8 cellular contexts compared by ENCODE assay signal in the genomic region with DNA sequence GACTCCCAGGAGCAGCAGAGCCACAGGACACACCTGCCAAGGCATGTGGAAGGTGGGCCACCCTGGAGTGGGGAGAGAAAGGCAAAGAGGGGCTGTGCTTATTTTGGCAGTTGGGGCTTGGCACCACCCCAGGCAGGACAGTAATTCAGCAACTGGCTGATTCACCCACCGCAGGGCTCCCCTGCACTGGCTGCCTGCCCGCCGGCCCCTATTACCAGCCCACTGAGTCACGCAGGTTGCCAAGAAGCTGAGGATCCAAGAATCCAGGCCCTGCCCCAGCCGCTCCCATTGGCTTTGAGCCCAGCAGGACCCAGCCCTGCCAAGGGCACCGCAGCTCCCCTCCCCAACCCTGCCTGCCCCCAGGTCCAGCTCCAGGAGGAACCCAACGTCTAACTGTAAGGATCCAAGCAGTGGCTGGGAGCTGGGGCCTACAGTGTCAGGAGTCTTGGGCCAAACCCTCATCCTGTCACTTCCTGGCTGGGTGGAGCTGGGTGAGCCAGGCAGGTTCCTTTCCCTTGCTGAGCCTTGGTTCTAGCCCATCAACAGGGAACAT. TPM values are rescaled to one million over a fixed set of nuclear protein-coding genes. Genes with fewer than 3 reads are reported as not detected.
DNase-seq lines count a peak whose midpoint lies in the region; ATAC-seq and TF ChIP-seq lines count a peak whose summit lies in the region.

No MANE protein-coding gene starts in this region.

- H3K9me2 ChIP-seq in PC-3 (replicated peaks; ENCODE audit: low read length) = no peaks in the 10 kb centered on the region

- peaks cover 42% of the 10 kb centered on the region for H3K79me2 ChIP-seq in PC-3 (ENCODE audit: low read length)

- H3K27me3 ChIP-seq in Caco-2 (replicated peaks; ENCODE audit: control insufficient read depth, insufficient read depth, low read length) (no peaks in the 10 kb centered on the region), PC-3 (ENCODE audit: low read length) (no peaks in the 10 kb centered on the region), heart right ventricle (no peaks in the 10 kb centered on the region), skeletal muscle tissue (ENCODE audit: control insufficient read depth in 3 of 3, insufficient read depth in 3 of 3, low read length in 3 of 3) (no peaks in the 10 kb centered on the region)

- peaks cover 12% of the 10 kb centered on the region; the same call in 1 of the 2 replicates for H3K4me1 ChIP-seq in Caco-2
- H3K4me1 ChIP-seq in PC-3 (ENCODE audit: insufficient read depth, low read length) = peaks cover 31% of the 10 kb centered on the region
- peaks cover 39 to 82% (median 62%) of the 10 kb centered on the region in 9 donors for H3K4me1 ChIP-seq in heart right ventricle
- peaks cover 66 to 81% (median 71%) of the 10 kb centered on the region in 3 donors for H3K4me1 ChIP-seq in skeletal muscle tissue (ENCODE audit: control insufficient read depth in 3 of 3, insufficient read depth in 3 of 3, low read length in 3 of 3)

- no peaks in the 10 kb centered on the region; the same call in 1 of the 2 replicates for H4K20me1 ChIP-seq in PC-3 (ENCODE audit: low read length)

- no peaks in the 10 kb centered on the region for H3F3A ChIP-seq in PC-3 (ENCODE audit: low read length, unreplicated experiment)

- H3K9me3 Mint-ChIP-seq in Caco-2 (ENCODE audit: unreplicated experiment) = no peaks in the 10 kb centered on the region
- H3K9me3 Mint-ChIP-seq in activated naive CD8-positive, alpha-beta T cell treated with anti-CD3 and anti-CD28 coated beads, Interleukin-2, amount 50 U/mL, for 24 hours = no peaks in the 10 kb centered on the region

- H3K4me3 ChIP-seq in Caco-2 (ENCODE audit: low read depth, low read length) (no peak overlapping the region), PC-3 (ENCODE audit: low read length) (peak overlapping the region; percentile 39; the same call in 1 of the 2 replicates), heart right ventricle (no peak overlapping the region), skeletal muscle tissue (ENCODE audit: low read length in 3 of 3) (no peak overlapping the region)

- H3K36me3 ChIP-seq in Caco-2 (ENCODE audit: control insufficient read depth, insufficient read depth, low read length) (no peaks in the 10 kb centered on the region; the same call in 1 of the 2 replicates), PC-3 (ENCODE audit: low read depth, low read length) (no peaks in the 10 kb centered on the region), heart right ventricle (no peaks in the 10 kb centered on the region), skeletal muscle tissue (ENCODE audit: control insufficient read depth in 3 of 3, insufficient read depth in 3 of 3, low read length in 3 of 3) (peaks cover 0 to 3% (median 0%) of the 10 kb centered on the region in 3 donors)

- ATAC-seq in PC-3 (peak; percentile 78), heart right ventricle (peak in 7 of 8 donors; percentile 2 to 55 (median 22)), GM21390 (IDR thresholded peaks at IDR 0.05; ENCODE audit: unreplicated experiment) (no peak)
- peak; percentile 60 for ATAC-seq in activated naive CD8-positive, alpha-beta T cell treated with anti-CD3 and anti-CD28 coated beads, Interleukin-2, amount 50 U/mL, for 24 hours

- H3K9ac ChIP-seq in PC-3 (ENCODE audit: low read length) = peak overlapping the region; percentile 74
- peak overlapping the region; percentile 77 to 85 (median 82) for H3K9ac ChIP-seq in skeletal muscle tissue (ENCODE audit: low read depth in 1 of 3, low read length in 3 of 3)

- H3K4me3 Mint-ChIP-seq in Caco-2 (ENCODE audit: unreplicated experiment) = no peak overlapping the region
- no peak overlapping the region for H3K4me3 Mint-ChIP-seq in activated naive CD8-positive, alpha-beta T cell treated with anti-CD3 and anti-CD28 coated beads, Interleukin-2, amount 50 U/mL, for 24 hours

- peaks cover 7% of the 10 kb centered on the region for H3K4me1 Mint-ChIP-seq in Caco-2 (ENCODE audit: low read depth, unreplicated experiment)
- H3K4me1 Mint-ChIP-seq in activated naive CD8-positive, alpha-beta T cell treated with anti-CD3 and anti-CD28 coated beads, Interleukin-2, amount 50 U/mL, for 24 hours = peaks cover 75% of the 10 kb centered on the region

- no peaks in the 10 kb centered on the region for H3K27me3 Mint-ChIP-seq in Caco-2 (ENCODE audit: insufficient read depth, unreplicated experiment)
- no peaks in the 10 kb centered on the region for H3K27me3 Mint-ChIP-seq in activated naive CD8-positive, alpha-beta T cell treated with anti-CD3 and anti-CD28 coated beads, Interleukin-2, amount 50 U/mL, for 24 hours

- POLR2A ChIA-PET in Caco-2 (lab: Charles Lee) (no interaction called here), PC-3 (lab: Charles Lee; ENCODE audit: unreplicated experiment) (interaction anchor here (0.6 to 1.2 kb wide), 4 partner anchors 9 to 112 kb away, joined by 3 to 7 read pairs (median 3); a partner anchor contains a TSS)

- H3K27ac ChIP-seq in PC-3 (ENCODE audit: low read length) = peak overlapping the region; percentile 95
- H3K27ac ChIP-seq in heart right ventricle = peak overlapping the region; percentile 90 to 97 (median 93)
- peak overlapping the region; percentile 94 for H3K27ac ChIP-seq in skeletal muscle tissue (ENCODE audit: low read depth, low read length)

- peak overlapping the region; percentile 64 for H3K27ac Mint-ChIP-seq in Caco-2 (ENCODE audit: unreplicated experiment)
- H3K27ac Mint-ChIP-seq in activated naive CD8-positive, alpha-beta T cell treated with anti-CD3 and anti-CD28 coated beads, Interleukin-2, amount 50 U/mL, for 24 hours = peak overlapping the region; percentile 96

- 10 to 25% methylated on average over 7 of the region's 7 CpGs for WGBS in heart right ventricle, 2 donors

- H2AFZ ChIP-seq in PC-3 (ENCODE audit: low read length) = no peak overlapping the region

- peaks cover 5% of the 10 kb centered on the region for H3K36me3 Mint-ChIP-seq in Caco-2 (ENCODE audit: insufficient read depth, unreplicated experiment)
- peaks cover 12% of the 10 kb centered on the region for H3K36me3 Mint-ChIP-seq in activated naive CD8-positive, alpha-beta T cell treated with anti-CD3 and anti-CD28 coated beads, Interleukin-2, amount 50 U/mL, for 24 hours (ENCODE audit: low read depth)

- H3K9me3 ChIP-seq in Caco-2 (no peaks in the 10 kb centered on the region), PC-3 (ENCODE audit: low read length) (no peaks in the 10 kb centered on the region), heart right ventricle (no peaks in the 10 kb centered on the region), skeletal muscle tissue (ENCODE audit: control insufficient read depth in 3 of 3, low read length in 3 of 3) (no peaks in the 10 kb centered on the region)

- H3K4me2 ChIP-seq in PC-3 (ENCODE audit: low read length) = peak overlapping the region; percentile 75

- no TSS peak for BruUV-seq in Caco-2 (replicated peaks; lab: Mats Ljungman, UMichigan)
- BruUV-seq in PC-3 (replicated peaks; lab: Mats Ljungman, UMichigan) = no TSS peak

- CTCF ChIA-PET in Caco-2 (lab: Charles Lee) (no interaction called here), PC-3 (lab: Charles Lee) (interaction anchor here (0.5 to 1.5 kb wide), 3 partner anchors 9 to 14 kb away, joined by 3 to 16 read pairs (median 5); no protein-coding TSS in a partner anchor)

- TF ChIP-seq CTCF in Caco-2 (IDR thresholded peaks at IDR 0.05; ENCODE audit: insufficient read depth in 1 of 2, low read depth in 1 of 2, low read length in 1 of 2, severe bottlenecking in 1 of 2, unreplicated experiment in 1 of 2) (no peak), PC-3 (conservative IDR thresholded peaks at IDR 0.05; ENCODE audit: low read depth, low read length) (no peak), heart right ventricle (IDR thresholded peaks at IDR 0.05) (no peak)

- DNase-seq in Caco-2 = no peak
- DNase-seq in PC-3 = peak; percentile 97
- DNase-seq in activated naive CD8-positive, alpha-beta T cell treated with anti-CD3 and anti-CD28 coated beads, Interleukin-2, amount 50 U/mL, for 24 hours = peak; percentile 73
- peak; percentile 64 to 72 for DNase-seq in heart right ventricle
- DNase-seq in foreskin melanocyte = no peak
- DNase-seq in NCI-H526 (lab: John Stamatoyannopoulos, UW) = no peak

- intact Hi-C loops in Caco-2 (cut with micrococcal nuclease; ENCODE audit: unreplicated experiment) (no loop called here), PC-3 (cut with micrococcal nuclease) (loop anchor here (1.0 kb wide), 1 partner anchor 9 kb away; no protein-coding TSS in a partner anchor), heart right ventricle (cut with DNase I) (no loop called here)

RNA-seq across cellular contexts. Expression of a gene that starts 14.2 kb away (rescaled TPM):
- 18.7 and 19.7 TPM in 2 replicates for total RNA-seq in Caco-2 (2022)
- total RNA-seq in PC-3 (2014; rRNA removed) = 30.5 and 32.2 TPM in 2 replicates
- 10 to 100 TPM; 21.4 to 45.1 (median 28.1) TPM for total RNA-seq in heart right ventricle
- polyA plus RNA-seq in heart right ventricle = 10 to 100 TPM; 15.6 to 40.5 TPM
- 26.1 TPM for total RNA-seq in skeletal muscle tissue

RNA-seq across cellular contexts. Expression of a gene that starts 28.4 kb away (rescaled TPM):
- total RNA-seq in Caco-2 (2022) = 0.14 and 0.16 TPM in 2 replicates
- total RNA-seq in PC-3 (2014; rRNA removed) = not detected in 2 replicates
- 10 to 100 TPM in 3 of 10 donors, 1 to 10 TPM in 7; 2.5 to 14.7 (median 6.2) TPM for total RNA-seq in heart right ventricle
- 10 to 100 TPM in 1 of 2 donors, 1 to 10 TPM in 1; 5.5 to 10.5 TPM for polyA plus RNA-seq in heart right ventricle
- 2.6 TPM for total RNA-seq in skeletal muscle tissue

Comparison
In these comparisons a context has a peak if more than half of its experiments do, and no peak if none do; other contexts are left out.
1. DNase-seq: peak in PC-3 (single experiment), activated naive CD8-positive, alpha-beta T cell treated with anti-CD3 and anti-CD28 coated beads, Interleukin-2, amount 50 U/mL, for 24 hours (single experiment) and heart right ventricle (2 of 2); none in Caco-2 (0 of 2), foreskin melanocyte (single experiment) and NCI-H526 (0 of 2).
2. Peak in every context shown above with its lines, with median percentiles within 50 percentile points of each other: H3K27ac ChIP-seq.